13 cellular contexts compared by ENCODE assay signal in the genomic region with DNA sequence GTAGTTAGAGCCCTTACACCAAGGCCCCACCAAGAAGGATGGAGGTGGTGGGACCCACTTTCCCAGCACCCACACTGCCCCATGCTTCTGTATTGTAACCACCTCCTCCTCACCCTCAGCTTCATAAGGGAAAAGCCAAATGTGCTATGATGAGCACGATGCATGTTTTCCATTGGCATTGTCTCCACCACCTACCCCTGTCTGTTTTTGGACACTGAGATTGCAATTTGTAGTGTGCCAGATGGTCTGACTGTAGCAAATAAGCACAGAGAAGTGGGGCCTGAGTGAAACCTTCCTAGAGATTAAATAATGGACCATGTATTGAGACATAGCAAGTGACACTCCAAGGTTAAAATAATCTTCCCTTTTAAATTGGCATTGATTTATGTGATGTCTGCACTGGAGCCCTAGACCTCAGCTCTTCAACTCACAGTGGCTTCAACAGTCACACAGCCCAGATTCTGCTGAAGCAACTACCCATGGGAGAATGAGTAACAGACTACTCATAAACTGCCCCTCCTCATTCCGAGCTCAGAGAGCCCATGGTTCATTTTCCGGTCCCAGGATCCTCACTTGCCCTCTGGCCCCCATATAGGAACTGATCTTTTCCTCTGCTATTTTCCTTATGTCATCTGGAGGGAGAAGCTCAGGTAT.
A peak's percentile ranks its signal among the peaks of the same experiment; 100 is the strongest.
DNase-seq lines count a peak whose midpoint lies in the region; ATAC-seq, FAIRE-seq and TF ChIP-seq lines count a peak whose summit lies in the region.
"Had no signal": no experiment of that assay in that cellular context is flagged by ENCODE, and none has a peak within 500 bp of the region (broad histone marks: within the 10 kb centered on the region; RNA-seq: fewer than 3 reads in every experiment).

No MANE protein-coding gene starts in this region.

- CTCF ChIA-PET in CD8-positive, alpha-beta memory T cell (lab: Charles Lee) = no interaction called here
- CTCF ChIA-PET in activated CD8-positive, alpha-beta T cell treated with anti-CD3 and anti-CD28 coated beads, Interleukin-2, amount 10 ng/mL, durations not matched to agents 7 days and 5 days (lab: Charles Lee) = no interaction called here

- DNase-seq in Caki2 (ENCODE audit: low read depth) = peak; percentile 50
- DNase-seq in HTR-8/SVneo (ENCODE audit: insufficient read length, low spot score) = peak; percentile 8
- DNase-seq in left colon = peak in 1 of 2 donors; percentile 16
- DNase-seq in CD8-positive, alpha-beta memory T cell = no peak
- DNase-seq in T-helper 17 cell = no peak
- no peak for DNase-seq in activated CD8-positive, alpha-beta T cell treated with anti-CD3 and anti-CD28 coated beads, Interleukin-2, amount 10 ng/mL, durations not matched to agents 7 days and 5 days
- DNase-seq: activated T-cell treated with anti-CD3 and anti-CD28 coated beads for 4 hours, NCI-H2171 had no signal

- no peak overlapping the region for H3K27ac ChIP-seq in CD8-positive, alpha-beta memory T cell (ENCODE audit: low read depth, low read length)
- H3K27ac ChIP-seq: thoracic aorta had no signal

- no peaks in the 10 kb centered on the region for H3K9me3 Mint-ChIP-seq in brain
- H3K9me3 Mint-ChIP-seq in CD8-positive, alpha-beta memory T cell = peaks cover 0 to 2% (median 0%) of the 10 kb centered on the region in 5 donors
- no peaks in the 10 kb centered on the region for H3K9me3 Mint-ChIP-seq in activated CD8-positive, alpha-beta T cell treated with anti-CD3 and anti-CD28 coated beads, Interleukin-2, amount 10 ng/mL, durations not matched to agents 7 days and 5 days (ENCODE audit: insufficient read depth)

- TF ChIP-seq CTCF in brain (conservative IDR thresholded peaks at IDR 0.05) = no peak

- H3K36me3 ChIP-seq in CD8-positive, alpha-beta memory T cell (ENCODE audit: insufficient read depth, low read length) = no peaks in the 10 kb centered on the region
- H3K36me3 ChIP-seq: HAP-1, thoracic aorta had no signal

- FAIRE-seq in HTR-8/SVneo (lab: Jason Lieb, UNC) = no peak
- FAIRE-seq: colon had no signal

- no peaks in the 10 kb centered on the region for H3K4me1 ChIP-seq in CD8-positive, alpha-beta memory T cell (ENCODE audit: insufficient read depth, low read length)
- H3K4me1 ChIP-seq: HAP-1 had no signal

- H3K27me3 ChIP-seq in CD8-positive, alpha-beta memory T cell (ENCODE audit: insufficient read depth, low read length, poor library complexity, severe bottlenecking) = no peaks in the 10 kb centered on the region

- in situ Hi-C loops in Caki2 (cut with HindIII; ENCODE audit: low pct_unique_long_range_greater_than_20kb, low sequenced_read_pairs) = no loop called here

- POLR2A ChIA-PET in CD8-positive, alpha-beta memory T cell (lab: Charles Lee) = no interaction called here
- POLR2A ChIA-PET in activated CD8-positive, alpha-beta T cell treated with anti-CD3 and anti-CD28 coated beads, Interleukin-2, amount 10 ng/mL, durations not matched to agents 7 days and 5 days (lab: Charles Lee) = no interaction called here

- H3K27ac Mint-ChIP-seq in brain (peak overlapping the region in 3 of 5 experiments; percentile 75 to 83 (median 77)), T-helper 17 cell (no peak overlapping the region)
- no peak overlapping the region for H3K27ac Mint-ChIP-seq in CD8-positive, alpha-beta memory T cell
- H3K27ac Mint-ChIP-seq in activated CD8-positive, alpha-beta T cell treated with anti-CD3 and anti-CD28 coated beads, Interleukin-2, amount 10 ng/mL, durations not matched to agents 7 days and 5 days = no peak overlapping the region

- ATAC-seq in left colon (peak; percentile 97), HG02885 (IDR thresholded peaks at IDR 0.05; ENCODE audit: poor library complexity, unreplicated experiment) (no peak), T-helper 17 cell (no peak)
- ATAC-seq in activated CD8-positive, alpha-beta T cell treated with anti-CD3 and anti-CD28 coated beads, Interleukin-2, amount 10 ng/mL, durations not matched to agents 7 days and 5 days = no peak

- H3K4me3 Mint-ChIP-seq in brain = no peak overlapping the region
- no peak overlapping the region for H3K4me3 Mint-ChIP-seq in CD8-positive, alpha-beta memory T cell
- no peak overlapping the region for H3K4me3 Mint-ChIP-seq in T-helper 17 cell
- no peak overlapping the region for H3K4me3 Mint-ChIP-seq in activated CD8-positive, alpha-beta T cell treated with anti-CD3 and anti-CD28 coated beads, Interleukin-2, amount 10 ng/mL, durations not matched to agents 7 days and 5 days

- H3K4me3 ChIP-seq in CD8-positive, alpha-beta memory T cell (ENCODE audit: low read length) = no peak overlapping the region
- H3K4me3 ChIP-seq: HAP-1, thoracic aorta had no signal

- no peaks in the 10 kb centered on the region for H3K9me3 ChIP-seq in CD8-positive, alpha-beta memory T cell (ENCODE audit: low read length)
- H3K9me3 ChIP-seq in T-helper 17 cell (ENCODE audit: control insufficient read depth, low read length, poor library complexity, severe bottlenecking) = no peaks in the 10 kb centered on the region
- H3K9me3 ChIP-seq: HAP-1, thoracic aorta had no signal

- H3K27me3 Mint-ChIP-seq in brain (no peaks in the 10 kb centered on the region), T-helper 17 cell (peaks cover 10% of the 10 kb centered on the region)
- no peaks in the 10 kb centered on the region for H3K27me3 Mint-ChIP-seq in CD8-positive, alpha-beta memory T cell
- no peaks in the 10 kb centered on the region for H3K27me3 Mint-ChIP-seq in activated CD8-positive, alpha-beta T cell treated with anti-CD3 and anti-CD28 coated beads, Interleukin-2, amount 10 ng/mL, durations not matched to agents 7 days and 5 days (ENCODE audit: low read depth)

- intact Hi-C loops in left colon (cut with DNase I, micrococcal nuclease) = no loop called here

- H3K4me1 Mint-ChIP-seq in brain = peaks cover 13% of the 10 kb centered on the region
- H3K4me1 Mint-ChIP-seq in CD8-positive, alpha-beta memory T cell = no peaks in the 10 kb centered on the region
- H3K4me1 Mint-ChIP-seq in T-helper 17 cell = no peaks in the 10 kb centered on the region
- H3K4me1 Mint-ChIP-seq in activated CD8-positive, alpha-beta T cell treated with anti-CD3 and anti-CD28 coated beads, Interleukin-2, amount 10 ng/mL, durations not matched to agents 7 days and 5 days (ENCODE audit: low read depth) = no peaks in the 10 kb centered on the region

- H3K36me3 Mint-ChIP-seq in brain (no peaks in the 10 kb centered on the region), T-helper 17 cell (ENCODE audit: low read depth) (no peaks in the 10 kb centered on the region)
- no peaks in the 10 kb centered on the region for H3K36me3 Mint-ChIP-seq in CD8-positive, alpha-beta memory T cell
- H3K36me3 Mint-ChIP-seq in activated CD8-positive, alpha-beta T cell treated with anti-CD3 and anti-CD28 coated beads, Interleukin-2, amount 10 ng/mL, durations not matched to agents 7 days and 5 days (ENCODE audit: low read depth) = no peaks in the 10 kb centered on the region

Comparison
In these comparisons a context has a peak if more than half of its experiments do, and no peak if none do; other contexts are left out.
1. DNase-seq: peak in Caki2 (single experiment) and HTR-8/SVneo (single experiment); none in CD8-positive, alpha-beta memory T cell (0 of 5), T-helper 17 cell (0 of 3) and activated CD8-positive, alpha-beta T cell treated with anti-CD3 and anti-CD28 coated beads, Interleukin-2, amount 10 ng/mL, durations not matched to agents 7 days and 5 days (single experiment).
2. H3K27ac Mint-ChIP-seq: peak in brain (3 of 5); none in CD8-positive, alpha-beta memory T cell (0 of 8), T-helper 17 cell (single experiment) and activated CD8-positive, alpha-beta T cell treated with anti-CD3 and anti-CD28 coated beads, Interleukin-2, amount 10 ng/mL, durations not matched to agents 7 days and 5 days (single experiment).